In genomic region chr11:75896843-75897419, GRCh38 we compare ENCODE assay signal across 8 cellular contexts.
DNase-seq lines count a peak whose midpoint lies in the region; ATAC-seq and TF ChIP-seq lines count a peak whose summit lies in the region.

No MANE protein-coding gene starts in this region.

- H3K9me3 ChIP-seq in mammary epithelial cell (replicated peaks; ENCODE audit: insufficient read depth, low read length) (no peaks in the 10 kb centered on the region), liver (ENCODE audit: control insufficient read depth in 4 of 4, low read length in 3 of 4) (no peaks in the 10 kb centered on the region)

- 0 out of 3 replicates have a peak, but pooled peaks cover 3% of the 10 kb centered on the region for H3K36me3 Mint-ChIP-seq in GM23338 (ENCODE audit: low read depth)
- H3K36me3 Mint-ChIP-seq in activated T-helper 1 cell treated with anti-CD3 and anti-CD28 coated beads, Interleukin-12 subunit alpha, Interleukin-12 subunit beta, Interleukin-2, Interleukin-4 antibody, amounts not matched to agents 30 ng/mL and 10 ng/mL and 1 ng/mL, durations not matched to agents 14 hours and 24 hours and 36 hours (ENCODE audit: low read depth) = peaks cover 1% of the 10 kb centered on the region

- intact Hi-C loops in mammary epithelial cell (cut with micrococcal nuclease) = loop anchor here (1.0 to 10.0 kb wide), 4 partner anchors 255 to 788 kb away; partner anchors contain the start of gene WNT11
- intact Hi-C loops in activated T-helper 1 cell treated with anti-CD3 and anti-CD28 coated beads, Interleukin-12 subunit alpha, Interleukin-12 subunit beta, Interleukin-2, Interleukin-4 antibody, amounts not matched to agents 30 ng/mL and 10 ng/mL and 1 ng/mL, durations not matched to agents 14 hours and 24 hours and 36 hours (cut with micrococcal nuclease) = loop anchor here (1.0 kb wide), 3 partner anchors 255 to 422 kb away; no protein-coding TSS in a partner anchor

- no peak overlapping the region for H3K4me3 Mint-ChIP-seq in GM23338
- no peak overlapping the region for H3K4me3 Mint-ChIP-seq in activated T-helper 1 cell treated with anti-CD3 and anti-CD28 coated beads, Interleukin-12 subunit alpha, Interleukin-12 subunit beta, Interleukin-2, Interleukin-4 antibody, amounts not matched to agents 30 ng/mL and 10 ng/mL and 1 ng/mL, durations not matched to agents 14 hours and 24 hours and 36 hours

- DNase-seq in AG20443 (ENCODE audit: low spot score) = peak; percentile 47
- peak; percentile 58 for DNase-seq in GM23338 (ENCODE audit: low spot score)
- DNase-seq in NCI-H69 (lab: John Stamatoyannopoulos, UW) = peak; percentile 73
- peak; percentile 35 for DNase-seq in mammary epithelial cell
- no peak for DNase-seq in NK-92 (lab: John Stamatoyannopoulos, UW; ENCODE audit: unreplicated experiment)
- no peak for DNase-seq in activated T-helper 1 cell treated with anti-CD3 and anti-CD28 coated beads, Interleukin-12 subunit alpha, Interleukin-12 subunit beta, Interleukin-2, Interleukin-4 antibody, amounts not matched to agents 30 ng/mL and 10 ng/mL and 1 ng/mL, durations not matched to agents 14 hours and 24 hours and 36 hours (ENCODE audit: low spot score)

- no peak overlapping the region for H3K27ac Mint-ChIP-seq in GM23338
- H3K27ac Mint-ChIP-seq in activated T-helper 1 cell treated with anti-CD3 and anti-CD28 coated beads, Interleukin-12 subunit alpha, Interleukin-12 subunit beta, Interleukin-2, Interleukin-4 antibody, amounts not matched to agents 30 ng/mL and 10 ng/mL and 1 ng/mL, durations not matched to agents 14 hours and 24 hours and 36 hours = no peak overlapping the region

- in situ Hi-C loops in mammary epithelial cell (cut with MboI; ENCODE audit: low sequenced_read_pairs in 2 of 2) = loop anchor here (5.0 to 10.0 kb wide), 2 partner anchors 260 to 418 kb away; no protein-coding TSS in a partner anchor

- H3K4me3 ChIP-seq in GM23338 = no peak overlapping the region
- H3K4me3 ChIP-seq in mammary epithelial cell (replicated peaks in 1 of 3; ENCODE audit: insufficient read depth in 1 of 3, low read depth in 2 of 3, low read length in 3 of 3) = no peak overlapping the region
- no peak overlapping the region for H3K4me3 ChIP-seq in liver (ENCODE audit: low read depth in 1 of 3, low read length in 3 of 3)

- no peaks in the 10 kb centered on the region for H3K9me2 ChIP-seq in GM23338 (ENCODE audit: insufficient read depth)

- TF ChIP-seq CTCF in GM23338 (conservative IDR thresholded peaks at IDR 0.05; ENCODE audit: low read depth in 2 of 2) = peak; percentile 52 to 77
- peak; percentile 59 to 60 for TF ChIP-seq CTCF in mammary epithelial cell (conservative IDR thresholded peaks at IDR 0.05 in 1 of 2, IDR thresholded peaks at IDR 0.05 in 1 of 2; ENCODE audit: extremely low read depth in 1 of 2, insufficient read depth in 1 of 2, low read depth in 1 of 2, low read length in 2 of 2)
- peak; percentile 74 for TF ChIP-seq CTCF in liver (IDR thresholded peaks at IDR 0.05; ENCODE audit: low read depth, low read length, missing input control)

- H3K4me2 ChIP-seq in GM23338 = no peak overlapping the region
- no peak overlapping the region for H3K4me2 ChIP-seq in mammary epithelial cell (ENCODE audit: insufficient read depth, low read depth, low read length)

- ATAC-seq in GM23338 = no peak
- no peak for ATAC-seq in GM19324 (IDR thresholded peaks at IDR 0.05; ENCODE audit: low FRiP score, unreplicated experiment)

- H3K4me1 ChIP-seq in GM23338 (ENCODE audit: insufficient read depth) = no peaks in the 10 kb centered on the region
- H3K4me1 ChIP-seq in mammary epithelial cell (ENCODE audit: insufficient read depth, low read length) = no peaks in the 10 kb centered on the region
- peaks cover 0 to 2% (median 0%) of the 10 kb centered on the region in 4 donors for H3K4me1 ChIP-seq in liver (ENCODE audit: control insufficient read depth in 4 of 4, insufficient read depth in 4 of 4, low read length in 3 of 4)

- no peaks in the 10 kb centered on the region for H3K27me3 ChIP-seq in GM23338 (ENCODE audit: insufficient read depth)
- no peaks in the 10 kb centered on the region for H3K27me3 ChIP-seq in mammary epithelial cell (ENCODE audit: insufficient read depth, low read length)
- no peaks in the 10 kb centered on the region for H3K27me3 ChIP-seq in liver (ENCODE audit: control insufficient read depth in 4 of 4, insufficient read depth in 4 of 4, low read length in 3 of 4)

- no peaks in the 10 kb centered on the region for H3K4me1 Mint-ChIP-seq in GM23338
- H3K4me1 Mint-ChIP-seq in activated T-helper 1 cell treated with anti-CD3 and anti-CD28 coated beads, Interleukin-12 subunit alpha, Interleukin-12 subunit beta, Interleukin-2, Interleukin-4 antibody, amounts not matched to agents 30 ng/mL and 10 ng/mL and 1 ng/mL, durations not matched to agents 14 hours and 24 hours and 36 hours (ENCODE audit: low read depth) = peaks cover 3% of the 10 kb centered on the region

- H3K9ac ChIP-seq in mammary epithelial cell (ENCODE audit: insufficient read depth, low read length) (no peak overlapping the region), liver (ENCODE audit: low read depth in 1 of 2, low read length in 2 of 2) (no peak overlapping the region)

- WGBS in mammary epithelial cell (ENCODE audit: low coverage, missing lambda C conversion rate) = 21% methylated on average over 4 of the region's 4 CpGs
- WGBS in liver = 39% methylated on average over 4 of the region's 4 CpGs

- dilution Hi-C loops in mammary epithelial cell (cut with HindIII; ENCODE audit: low sequenced_read_pairs) = no loop called here

- H3K27me3 Mint-ChIP-seq in GM23338 (ENCODE audit: insufficient read depth, low read depth, poor library complexity) = no peaks in the 10 kb centered on the region
- H3K27me3 Mint-ChIP-seq in activated T-helper 1 cell treated with anti-CD3 and anti-CD28 coated beads, Interleukin-12 subunit alpha, Interleukin-12 subunit beta, Interleukin-2, Interleukin-4 antibody, amounts not matched to agents 30 ng/mL and 10 ng/mL and 1 ng/mL, durations not matched to agents 14 hours and 24 hours and 36 hours (ENCODE audit: insufficient read depth) = no peaks in the 10 kb centered on the region

- H3K36me3 ChIP-seq in GM23338 (ENCODE audit: insufficient read depth) (no peaks in the 10 kb centered on the region), mammary epithelial cell (ENCODE audit: insufficient read depth, low read length) (no peaks in the 10 kb centered on the region), liver (ENCODE audit: control insufficient read depth in 4 of 4, insufficient read depth in 3 of 4, low read depth in 1 of 4, low read length in 3 of 4) (peaks cover 0 to 4% (median under 1%) of the 10 kb centered on the region in 4 donors)

- no peaks in the 10 kb centered on the region; the same call in 1 of the 2 replicates for H3K79me2 ChIP-seq in GM23338 (replicated peaks; ENCODE audit: insufficient read depth)
- H3K79me2 ChIP-seq in mammary epithelial cell (ENCODE audit: insufficient read depth, low read length) = no peaks in the 10 kb centered on the region

- H3K27ac ChIP-seq in GM23338 (ENCODE audit: low read depth) (no peak overlapping the region), mammary epithelial cell (ENCODE audit: insufficient read depth, low read depth, low read length) (no peak overlapping the region), liver (ENCODE audit: low read depth in 1 of 2, low read length in 2 of 2) (no peak overlapping the region)

- H3K9me3 Mint-ChIP-seq in GM23338 = no peaks in the 10 kb centered on the region
- H3K9me3 Mint-ChIP-seq in activated T-helper 1 cell treated with anti-CD3 and anti-CD28 coated beads, Interleukin-12 subunit alpha, Interleukin-12 subunit beta, Interleukin-2, Interleukin-4 antibody, amounts not matched to agents 30 ng/mL and 10 ng/mL and 1 ng/mL, durations not matched to agents 14 hours and 24 hours and 36 hours = no peaks in the 10 kb centered on the region

- TF ChIP-seq RAD21 in liver (IDR thresholded peaks at IDR 0.05) = peak; percentile 88 to 89

- H3F3A ChIP-seq in GM23338 (replicated peaks; ENCODE audit: low read depth) = no peaks in the 10 kb centered on the region

- H2AFZ ChIP-seq in GM23338 (no peak overlapping the region), mammary epithelial cell (ENCODE audit: low read depth, low read length) (no peak overlapping the region)

- BruUV-seq in mammary epithelial cell (replicated peaks; lab: Mats Ljungman, UMichigan) = no TSS peak

- H4K20me1 ChIP-seq in GM23338 (replicated peaks; ENCODE audit: insufficient read depth) (no peaks in the 10 kb centered on the region; the same call in 1 of the 2 replicates), mammary epithelial cell (ENCODE audit: insufficient read depth, low read length) (no peaks in the 10 kb centered on the region)

- CTCF ChIA-PET in mammary epithelial cell (lab: Charles Lee; ENCODE audit: low non-redundant PET) = interaction anchor here (0.6 to 1.4 kb wide), 6 partner anchors 10 to 949 kb away, joined by 3 to 9 read pairs (median 4); no protein-coding TSS in a partner anchor

TF ChIP-seq in GM23338, 12 proteins besides CTCF, POLR2A, EP300 and RAD21 (continues in another document):
- TF ChIP-seq JUNB (IDR thresholded peaks at IDR 0.05; ENCODE audit: unreplicated experiment) = no peak
- no peak for TF ChIP-seq EZH2phosphoT487 (IDR thresholded peaks at IDR 0.05; ENCODE audit: unreplicated experiment)

TF ChIP-seq in liver, 16 proteins besides CTCF, POLR2A, EP300 and RAD21 (continues in another document):
- TF ChIP-seq SP1 (IDR thresholded peaks at IDR 0.05) = no peak
- TF ChIP-seq YY1 (IDR thresholded peaks at IDR 0.05) = no peak
- TF ChIP-seq NR2F2 (IDR thresholded peaks at IDR 0.05) = no peak
- no peak for TF ChIP-seq JUND (IDR thresholded peaks at IDR 0.05)
- no peak for TF ChIP-seq HNF4A (conservative IDR thresholded peaks at IDR 0.05)
- TF ChIP-seq, protein P1, sequence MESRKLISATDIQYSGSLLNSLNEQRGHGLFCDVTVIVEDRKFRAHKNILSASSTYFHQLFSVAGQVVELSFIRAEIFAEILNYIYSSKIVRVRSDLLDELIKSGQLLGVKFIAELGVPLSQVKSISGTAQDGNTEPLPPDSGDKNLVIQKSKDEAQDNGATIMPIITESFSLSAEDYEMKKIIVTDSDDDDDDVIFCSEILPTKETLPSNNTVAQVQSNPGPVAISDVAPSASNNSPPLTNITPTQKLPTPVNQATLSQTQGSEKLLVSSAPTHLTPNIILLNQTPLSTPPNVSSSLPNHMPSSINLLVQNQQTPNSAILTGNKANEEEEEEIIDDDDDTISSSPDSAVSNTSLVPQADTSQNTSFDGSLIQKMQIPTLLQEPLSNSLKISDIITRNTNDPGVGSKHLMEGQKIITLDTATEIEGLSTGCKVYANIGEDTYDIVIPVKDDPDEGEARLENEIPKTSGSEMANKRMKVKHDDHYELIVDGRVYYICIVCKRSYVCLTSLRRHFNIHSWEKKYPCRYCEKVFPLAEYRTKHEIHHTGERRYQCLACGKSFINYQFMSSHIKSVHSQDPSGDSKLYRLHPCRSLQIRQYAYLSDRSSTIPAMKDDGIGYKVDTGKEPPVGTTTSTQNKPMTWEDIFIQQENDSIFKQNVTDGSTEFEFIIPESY (IDR thresholded peaks at IDR 0.05) = no peak
- TF ChIP-seq HNF4G (IDR thresholded peaks at IDR 0.05) = no peak
- TF ChIP-seq TAF1 (conservative IDR thresholded peaks at IDR 0.05) = no peak
- no peak for TF ChIP-seq RXRA (IDR thresholded peaks at IDR 0.05)

Comparison
In these comparisons a context has a peak if more than half of its experiments do, and no peak if none do; other contexts are left out.
1. DNase-seq: peak in AG20443 (single experiment), GM23338 (single experiment), NCI-H69 (single experiment) and mammary epithelial cell (single experiment); none in NK-92 (single experiment) and activated T-helper 1 cell treated with anti-CD3 and anti-CD28 coated beads, Interleukin-12 subunit alpha, Interleukin-12 subunit beta, Interleukin-2, Interleukin-4 antibody, amounts not matched to agents 30 ng/mL and 10 ng/mL and 1 ng/mL, durations not matched to agents 14 hours and 24 hours and 36 hours (single experiment).
2. Peak in every context shown above with its lines, with median percentiles within 50 percentile points of each other: CTCF ChIP-seq.